13 cellular contexts compared by ENCODE assay signal in the genomic region with DNA sequence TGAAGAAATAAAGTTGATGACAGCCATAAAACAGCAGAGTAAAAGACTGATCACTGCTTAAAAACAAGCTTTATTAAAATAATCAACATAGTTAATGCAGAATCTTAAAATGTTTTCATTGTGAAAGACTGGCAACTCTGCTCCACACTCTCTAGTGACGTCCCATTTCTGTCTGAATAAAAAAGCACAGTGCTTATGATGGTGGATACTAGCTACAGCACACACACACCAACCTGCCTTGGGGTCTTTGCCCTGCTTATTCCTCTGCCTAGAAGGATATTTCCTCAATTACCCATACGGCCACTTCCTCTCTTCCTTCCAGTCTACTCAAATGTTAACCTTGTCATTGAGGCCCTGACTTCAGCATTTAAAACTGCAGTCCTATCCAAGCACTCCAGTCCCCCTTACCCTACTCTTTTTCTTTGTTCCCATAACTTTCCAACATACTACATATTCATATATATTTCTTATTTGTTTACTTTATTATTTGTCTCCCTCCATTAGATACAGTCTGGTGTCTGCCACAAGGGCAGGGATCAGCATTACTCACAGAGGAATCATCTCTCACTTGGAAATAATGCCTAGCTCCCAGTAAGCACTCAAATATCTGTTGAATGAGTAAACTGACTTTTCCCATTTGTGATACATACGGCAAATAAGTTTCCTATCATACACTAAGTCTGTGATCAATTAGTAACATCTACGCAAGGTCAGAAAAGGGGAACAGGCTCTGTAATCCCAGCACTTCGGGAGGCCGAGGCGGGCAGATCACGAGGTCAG. TPM values are rescaled to one million over a fixed set of nuclear protein-coding genes. Genes with fewer than 3 reads are reported as not detected.
DNase-seq lines count a peak whose midpoint lies in the region; ATAC-seq, FAIRE-seq and TF ChIP-seq lines count a peak whose summit lies in the region.
"Had no signal": no experiment of that assay in that cellular context is flagged by ENCODE, and none has a peak within 500 bp of the region (broad histone marks: within the 10 kb centered on the region; RNA-seq: fewer than 3 reads in every experiment).

No MANE protein-coding gene starts in this region.

- no peak overlapping the region for H3K4me3 ChIP-seq in SJSA1
- H3K4me3 ChIP-seq in fibroblast of pulmonary artery (replicated peaks; ENCODE audit: low read depth, low read length): no peak overlapping the region
- H3K4me3 ChIP-seq in smooth muscle cell: no peak overlapping the region

- peaks cover 24% of the 10 kb centered on the region for H4K20me1 ChIP-seq in smooth muscle cell (ENCODE audit: low read depth)

- H3K36me3 ChIP-seq in SJSA1 (no peaks in the 10 kb centered on the region; the same call in none of the 2 replicates), smooth muscle cell (ENCODE audit: low read depth) (peaks cover 3% of the 10 kb centered on the region)

- H3K9me3 Mint-ChIP-seq in stimulated activated naive CD8-positive, alpha-beta T cell treated with anti-CD3 and anti-CD28 coated beads, Interleukin-15, amount 100 ng/mL, for 72 hours: no peaks in the 10 kb centered on the region
- H3K9me3 Mint-ChIP-seq: T-helper 1 cell treated with Interleukin-12 subunit alpha and Interleukin-12 subunit beta and Interleukin-4 antibody, amounts not matched to agents 30 μg/mL and 1 μg/mL, for 36 hours had no signal

- ATAC-seq in GM19452 (IDR thresholded peaks at IDR 0.05; ENCODE audit: unreplicated experiment): no peak
- no peak for ATAC-seq in GM18498 (IDR thresholded peaks at IDR 0.05; ENCODE audit: unreplicated experiment)
- ATAC-seq in stimulated activated naive CD8-positive, alpha-beta T cell treated with anti-CD3 and anti-CD28 coated beads, Interleukin-15, amount 100 ng/mL, for 72 hours: no peak
- ATAC-seq: activated CD4-positive, alpha-beta T cell treated with anti-CD3 and anti-CD28 coated beads for 36 hours had no signal

- 87% methylated on average over 8 of the region's 8 CpGs for WGBS in smooth muscle cell (ENCODE audit: low lambda C conversion rate)

- no peak overlapping the region for H2AFZ ChIP-seq in smooth muscle cell (ENCODE audit: low read depth)

- H3K9me3 ChIP-seq in SJSA1 (replicated peaks) (no peaks in the 10 kb centered on the region), smooth muscle cell (replicated peaks; ENCODE audit: low read depth) (no peaks in the 10 kb centered on the region)

- no peaks in the 10 kb centered on the region for H3K27me3 ChIP-seq in SJSA1 (replicated peaks)
- no peaks in the 10 kb centered on the region for H3K27me3 ChIP-seq in smooth muscle cell (ENCODE audit: low read depth)

- peaks cover 16% of the 10 kb centered on the region for H3K79me2 ChIP-seq in smooth muscle cell (ENCODE audit: low read depth)

- H3K4me1 Mint-ChIP-seq in stimulated activated naive CD8-positive, alpha-beta T cell treated with anti-CD3 and anti-CD28 coated beads, Interleukin-15, amount 100 ng/mL, for 72 hours: no peaks in the 10 kb centered on the region

- H3K27ac Mint-ChIP-seq in stimulated activated naive CD8-positive, alpha-beta T cell treated with anti-CD3 and anti-CD28 coated beads, Interleukin-15, amount 100 ng/mL, for 72 hours: no peak overlapping the region
- H3K27ac Mint-ChIP-seq: activated CD4-positive, alpha-beta T cell treated with anti-CD3 and anti-CD28 coated beads for 36 hours; T-helper 1 cell treated with Interleukin-12 subunit alpha and Interleukin-12 subunit beta and Interleukin-4 antibody, amounts not matched to agents 30 μg/mL and 1 μg/mL, for 36 hours had no signal

- H3K4me3 Mint-ChIP-seq in stimulated activated naive CD8-positive, alpha-beta T cell treated with anti-CD3 and anti-CD28 coated beads, Interleukin-15, amount 100 ng/mL, for 72 hours: no peak overlapping the region
- H3K4me3 Mint-ChIP-seq: activated CD4-positive, alpha-beta T cell treated with anti-CD3 and anti-CD28 coated beads for 36 hours; T-helper 1 cell treated with Interleukin-12 subunit alpha and Interleukin-12 subunit beta and Interleukin-4 antibody, amounts not matched to agents 30 μg/mL and 1 μg/mL, for 36 hours had no signal

- no peak overlapping the region for H3K4me2 ChIP-seq in smooth muscle cell

- peak overlapping the region; percentile 19; the same call in 1 of the 2 replicates for H3K27ac ChIP-seq in SJSA1
- peak overlapping the region; percentile 89 for H3K27ac ChIP-seq in smooth muscle cell (ENCODE audit: low read depth)

- H3K27me3 Mint-ChIP-seq in stimulated activated naive CD8-positive, alpha-beta T cell treated with anti-CD3 and anti-CD28 coated beads, Interleukin-15, amount 100 ng/mL, for 72 hours: no peaks in the 10 kb centered on the region
- H3K27me3 Mint-ChIP-seq: activated CD4-positive, alpha-beta T cell treated with anti-CD3 and anti-CD28 coated beads for 36 hours had no signal

- TF ChIP-seq CTCF in fibroblast of pulmonary artery (IDR thresholded peaks at IDR 0.05; ENCODE audit: low read length, missing control alignments) (no peak), smooth muscle cell (IDR thresholded peaks at IDR 0.05; ENCODE audit: borderline replicate concordance, insufficient read depth, poor library complexity, severe bottlenecking) (no peak)

- peaks cover 6% of the 10 kb centered on the region for H3F3A ChIP-seq in smooth muscle cell (ENCODE audit: low read depth)

- peak; percentile 91 for FAIRE-seq in H54 (lab: Jason Lieb, UNC)

- no peak for TF ChIP-seq POLR2A in H54 (IDR thresholded peaks at IDR 0.05; ENCODE audit: low read depth, low read length)

- H3K9ac ChIP-seq in smooth muscle cell (ENCODE audit: low read depth): peak overlapping the region; percentile 77

- no peaks in the 10 kb centered on the region for H3K4me1 ChIP-seq in SJSA1 (replicated peaks)
- no peaks in the 10 kb centered on the region for H3K4me1 ChIP-seq in smooth muscle cell (ENCODE audit: low read depth)

- DNase-seq in H54 (ENCODE audit: insufficient read length, low spot score) (peak; percentile 23), SJSA1 (ENCODE audit: low read depth in 1 of 2, low spot score in 2 of 2) (peak in 1 of 2 experiments; percentile 5), fibroblast of pulmonary artery (ENCODE audit: low read depth) (peak; percentile 26), smooth muscle cell (lab: John Stamatoyannopoulos, UW; ENCODE audit: unreplicated experiment) (no peak), NCI-H1694 (lab: John Stamatoyannopoulos, UW) (no peak)
- DNase-seq in stimulated activated naive CD8-positive, alpha-beta T cell treated with anti-CD3 and anti-CD28 coated beads, Interleukin-15, amount 100 ng/mL, for 72 hours: no peak
- DNase-seq: activated CD4-positive, alpha-beta T cell treated with anti-CD3 and anti-CD28 coated beads for 36 hours; aorta; mesendoderm; stimulated activated CD4-positive, alpha-beta T cell treated with anti-CD3 and anti-CD28 coated beads, Interleukin-1b, Interleukin-23, amount 100 ng/mL, for 48 hours had no signal

RNA-seq across cellular contexts. Expression of a gene that starts 18.9 kb away (rescaled TPM):
- total RNA-seq in SJSA1 (2014; rRNA removed; shearing (Covaris generic)): 77.7 and 83.3 TPM in 2 replicates
- 53.8 and 70.3 TPM in 2 replicates for total RNA-seq in smooth muscle cell
- 25.8 and 27.5 TPM in 2 replicates for polyA plus RNA-seq in smooth muscle cell

Comparison
In these comparisons a context has a peak if more than half of its experiments do, and no peak if none do; other contexts are left out.
1. DNase-seq: peak in H54 (single experiment) and fibroblast of pulmonary artery (single experiment); none in smooth muscle cell (single experiment), NCI-H1694 (single experiment) and stimulated activated naive CD8-positive, alpha-beta T cell treated with anti-CD3 and anti-CD28 coated beads, Interleukin-15, amount 100 ng/mL, for 72 hours (0 of 2).